23 cellular contexts compared by ENCODE assay signal in the genomic region with DNA sequence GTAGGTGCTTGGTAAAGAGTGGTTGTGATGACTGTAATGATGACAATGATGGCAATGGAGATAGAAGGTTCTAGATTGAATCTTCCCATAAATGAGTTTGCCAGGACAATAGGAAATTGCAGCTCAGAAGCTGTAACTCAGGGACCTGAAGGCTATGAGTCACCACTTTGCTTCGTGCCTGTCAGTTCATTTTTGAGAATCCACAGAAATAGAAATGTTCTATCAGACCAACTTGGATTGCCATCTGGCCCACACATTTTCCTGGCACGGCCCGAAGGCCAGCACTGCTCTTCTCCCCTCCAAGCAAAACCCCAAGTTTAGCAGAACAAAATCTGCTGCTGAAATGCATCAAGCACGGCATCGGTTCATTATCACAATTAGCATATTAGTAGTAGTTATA.
A peak's percentile ranks its signal among the peaks of the same experiment; 100 is the strongest.
DNase-seq lines count a peak whose midpoint lies in the region; ATAC-seq and TF ChIP-seq lines count a peak whose summit lies in the region.
"Had no signal": no experiment of that assay in that cellular context is flagged by ENCODE, and none has a peak within 500 bp of the region (broad histone marks: within the 10 kb centered on the region; RNA-seq: fewer than 3 reads in every experiment).

No MANE protein-coding gene starts in this region.

- H3K4me1 Mint-ChIP-seq in activated naive CD4-positive, alpha-beta T cell treated with anti-CD3 and anti-CD28 coated beads, Interleukin-2, amount 50 U/mL, for 24 hours, result peaks cover 73% of the 10 kb centered on the region
- peaks cover 76% of the 10 kb centered on the region for H3K4me1 Mint-ChIP-seq in stimulated activated naive CD8-positive, alpha-beta T cell treated with anti-CD3 and anti-CD28 coated beads, Interleukin-15, amount 100 ng/mL, for 72 hours
- H3K4me1 Mint-ChIP-seq: mesothelial cell of epicardium, nephron progenitor cell had no signal

- no peaks in the 10 kb centered on the region for H3K27me3 Mint-ChIP-seq in activated naive CD4-positive, alpha-beta T cell treated with anti-CD3 and anti-CD28 coated beads, Interleukin-2, amount 50 U/mL, for 24 hours
- no peaks in the 10 kb centered on the region for H3K27me3 Mint-ChIP-seq in stimulated activated naive CD8-positive, alpha-beta T cell treated with anti-CD3 and anti-CD28 coated beads, Interleukin-15, amount 100 ng/mL, for 72 hours

- CTCF ChIA-PET in RWPE1 (lab: Yijun Ruan, JAX), result interaction anchor here (0.8 kb wide), 1 partner anchor 1158 kb away, joined by 3 read pairs; no protein-coding TSS in a partner anchor

- no peak for DNase-seq in activated naive CD4-positive, alpha-beta T cell treated with Interleukin-2 at 50 U/mL for 16 hours
- DNase-seq in RWPE1 (ENCODE audit: low spot score) (peak; percentile 15), cerebellum (ENCODE audit: low spot score) (peak; percentile 85), NCI-H446 treated with DMSO at 0.1 percent for 48 hours (lab: John Stamatoyannopoulos, UW) (no peak)
- DNase-seq in stimulated activated naive CD8-positive, alpha-beta T cell treated with anti-CD3 and anti-CD28 coated beads, Interleukin-15, amount 100 ng/mL, for 72 hours, result no peak
- no peak for DNase-seq in activated CD4-positive, alpha-beta T cell treated with anti-CD3 and anti-CD28 coated beads, Interleukin-2, amount 50 U/mL, for 48 hours
- DNase-seq: activated CD4-positive, alpha-beta T cell treated with anti-CD3 and anti-CD28 coated beads, Interleukin-2, amount 50 U/mL, for 4 hours; activated T-cell treated with anti-CD3 and anti-CD28 coated beads, Interleukin-2, amount 50 U/mL, for 1 hour; erythroblast; GF-D8; HCEC 1CT; IMR-90; NCI-H1930; NCI-H345; nephron progenitor cell; RPMI8226; stimulated activated CD4-positive, alpha-beta T cell treated with anti-CD3 and anti-CD28 coated beads, Interleukin-4, amount 100 ng/mL, for 4 hours; uterus had no signal

- peak overlapping the region; percentile 30 for H3K4me3 Mint-ChIP-seq in activated naive CD4-positive, alpha-beta T cell treated with anti-CD3 and anti-CD28 coated beads, Interleukin-2, amount 50 U/mL, for 24 hours
- H3K4me3 Mint-ChIP-seq in stimulated activated naive CD8-positive, alpha-beta T cell treated with anti-CD3 and anti-CD28 coated beads, Interleukin-15, amount 100 ng/mL, for 72 hours, result peak overlapping the region; percentile 23 to 55
- H3K4me3 Mint-ChIP-seq: mesothelial cell of epicardium, nephron progenitor cell had no signal

- TF ChIP-seq CTCF in RWPE1 (conservative IDR thresholded peaks at IDR 0.05; ENCODE audit: low read depth), result no peak

- peaks cover 7% of the 10 kb centered on the region for H3K36me3 Mint-ChIP-seq in activated naive CD4-positive, alpha-beta T cell treated with anti-CD3 and anti-CD28 coated beads, Interleukin-2, amount 50 U/mL, for 24 hours
- H3K36me3 Mint-ChIP-seq: mesothelial cell of epicardium had no signal

- no peak for ATAC-seq in stimulated activated naive CD8-positive, alpha-beta T cell treated with anti-CD3 and anti-CD28 coated beads, Interleukin-15, amount 100 ng/mL, for 72 hours
- ATAC-seq in GM21619 (IDR thresholded peaks at IDR 0.05; ENCODE audit: unreplicated experiment), result no peak
- ATAC-seq: left lobe of liver had no signal

- H3K9me3 Mint-ChIP-seq in activated naive CD4-positive, alpha-beta T cell treated with anti-CD3 and anti-CD28 coated beads, Interleukin-2, amount 50 U/mL, for 24 hours, result peaks cover 3% of the 10 kb centered on the region
- no peaks in the 10 kb centered on the region for H3K9me3 Mint-ChIP-seq in stimulated activated naive CD8-positive, alpha-beta T cell treated with anti-CD3 and anti-CD28 coated beads, Interleukin-15, amount 100 ng/mL, for 72 hours
- H3K9me3 Mint-ChIP-seq: mesothelial cell of epicardium, nephron progenitor cell had no signal

- peak overlapping the region; percentile 47 for H3K27ac Mint-ChIP-seq in activated naive CD4-positive, alpha-beta T cell treated with anti-CD3 and anti-CD28 coated beads, Interleukin-2, amount 50 U/mL, for 24 hours
- H3K27ac Mint-ChIP-seq in stimulated activated naive CD8-positive, alpha-beta T cell treated with anti-CD3 and anti-CD28 coated beads, Interleukin-15, amount 100 ng/mL, for 72 hours, result peak overlapping the region in 1 of 2 donors; percentile 71
- H3K27ac Mint-ChIP-seq: mesothelial cell of epicardium, nephron progenitor cell had no signal

- POLR2A ChIA-PET in RWPE1 (lab: Yijun Ruan, JAX; ENCODE audit: low non-redundant PET), result no interaction called here

- peak overlapping the region; percentile 58 for H3K27ac ChIP-seq in RWPE1
- H3K27ac ChIP-seq: prostate gland, uterus had no signal

Comparison
In these comparisons a context has a peak if more than half of its experiments do, and no peak if none do; other contexts are left out.
1. DNase-seq: peak in RWPE1 (single experiment) and cerebellum (single experiment); none in activated naive CD4-positive, alpha-beta T cell treated with Interleukin-2 at 50 U/mL for 16 hours (single experiment), stimulated activated naive CD8-positive, alpha-beta T cell treated with anti-CD3 and anti-CD28 coated beads, Interleukin-15, amount 100 ng/mL, for 72 hours (0 of 2), NCI-H446 treated with DMSO at 0.1 percent for 48 hours (single experiment) and activated CD4-positive, alpha-beta T cell treated with anti-CD3 and anti-CD28 coated beads, Interleukin-2, amount 50 U/mL, for 48 hours (0 of 2).